In genomic region chr14:102544745-102545460, GRCh38 we compare ENCODE assay signal across 1 cellular context.
TF ChIP-seq lines count a peak whose summit lies in the region.

No MANE protein-coding gene starts in this region.

TF ChIP-seq in HepG2, 621 proteins besides CTCF, POLR2A, EP300 and RAD21 (continued from another document and continues in another):
- TF ChIP-seq STAT6 (CRISPR knock-in tag; IDR thresholded peaks at IDR 0.05; ENCODE audit: borderline replicate concordance) = no peak; the same call in 1 of the 2 replicates
- 0 out of 2 replicates have a peak, but pooled peaks have one; percentile 55 for TF ChIP-seq TRAFD1 (CRISPR knock-in tag; IDR thresholded peaks at IDR 0.05; ENCODE audit: borderline replicate concordance)
- no peak for TF ChIP-seq TCF12 (IDR thresholded peaks at IDR 0.05)
- TF ChIP-seq TCF12 (CRISPR knock-in tag; IDR thresholded peaks at IDR 0.05) = peak; percentile 39; the same call in 1 of the 2 replicates
- peak; percentile 67 for TF ChIP-seq YEATS4 (CRISPR knock-in tag; IDR thresholded peaks at IDR 0.05; ENCODE audit: borderline replicate concordance)
- TF ChIP-seq XRCC5 (optimal IDR thresholded peaks at IDR 0.05; ENCODE audit: low read length) = no peak
- no peak for TF ChIP-seq RAD51 (IDR thresholded peaks at IDR 0.05; ENCODE audit: borderline replicate concordance)
- 0 out of 2 replicates have a peak, but pooled peaks have one; percentile 19 for TF ChIP-seq ZNF136 (CRISPR knock-in tag; IDR thresholded peaks at IDR 0.05; ENCODE audit: low read depth)
- no peak for TF ChIP-seq SETDB1 (CRISPR knock-in tag; IDR thresholded peaks at IDR 0.05; ENCODE audit: borderline replicate concordance)
- peak; percentile 74 for TF ChIP-seq ZNF281 (CRISPR knock-in tag; IDR thresholded peaks at IDR 0.05; ENCODE audit: borderline replicate concordance)
- peak; percentile 45; the same call in 1 of the 2 replicates for TF ChIP-seq ZSCAN21 (CRISPR knock-in tag; IDR thresholded peaks at IDR 0.05; ENCODE audit: borderline replicate concordance)
- no peak for TF ChIP-seq RFXANK (CRISPR knock-in tag; IDR thresholded peaks at IDR 0.05)
- TF ChIP-seq ZBTB49 (CRISPR knock-in tag; IDR thresholded peaks at IDR 0.05; ENCODE audit: borderline replicate concordance) = no peak
- TF ChIP-seq ZNF292 (CRISPR knock-in tag; IDR thresholded peaks at IDR 0.05; ENCODE audit: borderline replicate concordance, low read depth) = no peak
- peak; percentile 65; the same call in 1 of the 2 replicates for TF ChIP-seq MED1 (CRISPR knock-in tag; IDR thresholded peaks at IDR 0.05)
- peak; percentile 61; the same call in 1 of the 2 replicates for TF ChIP-seq CBX5 (CRISPR knock-in tag; IDR thresholded peaks at IDR 0.05; ENCODE audit: borderline replicate concordance)
- TF ChIP-seq RCOR2 (CRISPR knock-in tag; IDR thresholded peaks at IDR 0.05) = peak; percentile 43; the same call in 1 of the 2 replicates
- no peak for TF ChIP-seq KAT8 (CRISPR knock-in tag; IDR thresholded peaks at IDR 0.05)
- no peak for TF ChIP-seq CCAR2 (optimal IDR thresholded peaks at IDR 0.05; ENCODE audit: low read depth, low read length)
- no peak for TF ChIP-seq ZSCAN22 (CRISPR knock-in tag; IDR thresholded peaks at IDR 0.05)
- no peak for TF ChIP-seq ZBTB14 (CRISPR knock-in tag; IDR thresholded peaks at IDR 0.05)
- peak; percentile 11; the same call in 1 of the 2 replicates for TF ChIP-seq ZNF558 (CRISPR knock-in tag; IDR thresholded peaks at IDR 0.05; ENCODE audit: borderline replicate concordance)
- peak; percentile 72 for TF ChIP-seq RBM39 (IDR thresholded peaks at IDR 0.05; ENCODE audit: low read depth, low read length, poor library complexity, severe bottlenecking)
- TF ChIP-seq RXRB (CRISPR knock-in tag; IDR thresholded peaks at IDR 0.05; ENCODE audit: borderline replicate concordance) = no peak; the same call in 1 of the 2 replicates
- TF ChIP-seq KLF15 (CRISPR knock-in tag; IDR thresholded peaks at IDR 0.05; ENCODE audit: borderline replicate concordance) = 0 out of 2 replicates have a peak, but pooled peaks have one; percentile 41
- TF ChIP-seq ZNF709 (CRISPR knock-in tag; IDR thresholded peaks at IDR 0.05) = peak; percentile 17; the same call in 1 of the 2 replicates
- peak; percentile 67; the same call in 1 of the 2 replicates for TF ChIP-seq ZNF879 (CRISPR knock-in tag; IDR thresholded peaks at IDR 0.05)
- no peak for TF ChIP-seq SOX6 (IDR thresholded peaks at IDR 0.05)
- peak; percentile 18; the same call in 1 of the 2 replicates for TF ChIP-seq SOX6 (CRISPR knock-in tag; IDR thresholded peaks at IDR 0.05)
- TF ChIP-seq ZHX2 (IDR thresholded peaks at IDR 0.05; ENCODE audit: low read depth) = no peak
- TF ChIP-seq ZHX2 (CRISPR knock-in tag; IDR thresholded peaks at IDR 0.05; ENCODE audit: borderline replicate concordance) = peak; percentile 46; the same call in 1 of the 2 replicates
- TF ChIP-seq SIX4 (CRISPR knock-in tag; IDR thresholded peaks at IDR 0.05) = no peak
- peak; percentile 98 for TF ChIP-seq ZNF777 (CRISPR knock-in tag; IDR thresholded peaks at IDR 0.05)
- TF ChIP-seq HOXD1 (CRISPR knock-in tag; IDR thresholded peaks at IDR 0.05) = peak; percentile 33; the same call in 1 of the 2 replicates
- TF ChIP-seq PHF21A (CRISPR knock-in tag; IDR thresholded peaks at IDR 0.05) = 0 out of 2 replicates have a peak, but pooled peaks have one; percentile 59
- peak; percentile 65 for TF ChIP-seq KDM5B (CRISPR knock-in tag; IDR thresholded peaks at IDR 0.05; ENCODE audit: borderline replicate concordance)
- peak; percentile 25; the same call in 1 of the 2 replicates for TF ChIP-seq THRA (CRISPR knock-in tag; IDR thresholded peaks at IDR 0.05; ENCODE audit: borderline replicate concordance)
- TF ChIP-seq ZNF451 (CRISPR knock-in tag; IDR thresholded peaks at IDR 0.05) = peak; percentile 28; the same call in 1 of the 2 replicates
- TF ChIP-seq ZNF580 (CRISPR knock-in tag; IDR thresholded peaks at IDR 0.05; ENCODE audit: borderline replicate concordance, low read depth) = no peak
- peak; percentile 44 for TF ChIP-seq HNF4G (IDR thresholded peaks at IDR 0.05; ENCODE audit: borderline replicate concordance, low read depth, low read length)
- TF ChIP-seq HNF4G (CRISPR knock-in tag; IDR thresholded peaks at IDR 0.05; ENCODE audit: borderline replicate concordance, low read depth) = 0 out of 2 replicates have a peak, but pooled peaks have one; percentile 32
- peak; percentile 16; the same call in 1 of the 2 replicates for TF ChIP-seq SAP130 (CRISPR knock-in tag; IDR thresholded peaks at IDR 0.05; ENCODE audit: low read depth)
- peak; percentile 99 for TF ChIP-seq ZNF629 (CRISPR knock-in tag; conservative IDR thresholded peaks at IDR 0.05)
- peak; percentile 43 for TF ChIP-seq HOXA3 (CRISPR knock-in tag; IDR thresholded peaks at IDR 0.05)
- peak; percentile 67; the same call in 1 of the 2 replicates for TF ChIP-seq ZNF878 (CRISPR knock-in tag; IDR thresholded peaks at IDR 0.05)
- peak; percentile 10; the same call in 1 of the 2 replicates for TF ChIP-seq ZMYM4 (CRISPR knock-in tag; IDR thresholded peaks at IDR 0.05)
- 0 out of 2 replicates have a peak, but pooled peaks have one; percentile 29 for TF ChIP-seq POGZ (CRISPR knock-in tag; IDR thresholded peaks at IDR 0.05)
